Comparison of ENCODE assay signal across 21 cellular contexts in the genomic region with DNA sequence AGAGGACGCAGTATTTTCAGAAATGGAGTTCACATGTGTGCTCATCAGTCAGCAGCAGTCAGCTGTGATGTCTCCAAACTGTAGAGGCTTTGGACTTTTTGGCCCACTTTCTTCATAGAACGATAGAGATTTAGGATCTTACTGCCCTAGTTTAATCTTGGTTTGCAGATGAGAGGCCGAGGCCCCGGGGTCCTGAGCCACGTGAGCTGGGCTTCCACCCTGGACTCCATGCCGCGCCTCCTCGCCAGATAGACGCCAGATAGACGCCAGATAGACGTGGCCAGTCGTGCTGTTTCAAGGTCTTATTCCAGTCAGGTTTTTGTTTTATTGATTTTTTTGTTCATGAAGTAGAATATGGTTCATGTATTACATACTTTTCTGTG. TPM values are rescaled to one million over a fixed set of nuclear protein-coding genes. Genes with fewer than 3 reads are reported as not detected.
DNase-seq lines count a peak whose midpoint lies in the region; ATAC-seq, FAIRE-seq and TF ChIP-seq lines count a peak whose summit lies in the region.
"Had no signal": no experiment of that assay in that cellular context is flagged by ENCODE, and none has a peak within 500 bp of the region (broad histone marks: within the 10 kb centered on the region; RNA-seq: fewer than 3 reads in every experiment).

No MANE protein-coding gene starts in this region.

- no peaks in the 10 kb centered on the region for H3K36me3 Mint-ChIP-seq in brain
- no peaks in the 10 kb centered on the region for H3K36me3 Mint-ChIP-seq in nephron (ENCODE audit: low read depth)
- H3K36me3 Mint-ChIP-seq: CD4-positive, CD25-positive, alpha-beta regulatory T cell; IgD-negative memory B cell had no signal

- H3K4me3 ChIP-seq in spleen: no peak overlapping the region
- H3K4me3 ChIP-seq: HAP-1 had no signal

- intact Hi-C loops in spleen (cut with DNase I; ENCODE audit: low total_unique reads): no loop called here

- no peak for ATAC-seq in HG02981 (IDR thresholded peaks at IDR 0.05; ENCODE audit: unreplicated experiment)

- H3K27ac ChIP-seq in spleen: no peak overlapping the region
- H3K27ac ChIP-seq: 22Rv1 had no signal

- H3K27ac Mint-ChIP-seq in brain (peak overlapping the region; percentile 17 to 85 (median 73)), nephron (peak overlapping the region; percentile 55 to 75 (median 68))
- H3K27ac Mint-ChIP-seq: B cell; CD4-positive, CD25-positive, alpha-beta regulatory T cell had no signal

- H3K36me3 ChIP-seq in spleen: no peaks in the 10 kb centered on the region
- H3K36me3 ChIP-seq: HAP-1 had no signal

- DNase-seq in NCI-H2227 (lab: John Stamatoyannopoulos, UW; ENCODE audit: unreplicated experiment) (peak; percentile 28), NCI-H2227 treated with DMSO at 0.1 percent for 48 hours (lab: John Stamatoyannopoulos, UW) (no peak), spleen (peak; percentile 31), frontal cortex (ENCODE audit: low spot score in 2 of 2) (no peak)
- no peak for DNase-seq in activated CD8-positive, alpha-beta memory T cell treated with anti-CD3 and anti-CD28 coated beads, Interleukin-2, amount 50 U/mL, for 4 hours
- DNase-seq: Calu3; CD4-positive, CD25-positive, alpha-beta regulatory T cell; DMS53; Kasumi-1; NCI-H187; NCI-H446; NCI-H748 treated with DMSO at 0.1 percent for 48 hours; RPMI8226; SK-N-SH had no signal

- FAIRE-seq in frontal cortex (lab: Jason Lieb, UNC): no peak

- TF ChIP-seq CTCF in brain (conservative IDR thresholded peaks at IDR 0.05) (no peak), nephron (IDR thresholded peaks at IDR 0.05; ENCODE audit: unreplicated experiment in 3 of 3) (no peak), spleen (IDR thresholded peaks at IDR 0.05 in 8 of 11, conservative IDR thresholded peaks at IDR 0.05 in 3 of 11) (no peak)

- peaks cover 43% of the 10 kb centered on the region for H3K4me1 Mint-ChIP-seq in brain
- peaks cover 47% of the 10 kb centered on the region for H3K4me1 Mint-ChIP-seq in nephron
- H3K4me1 Mint-ChIP-seq: B cell; CD4-positive, CD25-positive, alpha-beta regulatory T cell; IgD-negative memory B cell had no signal

- H3K9me3 Mint-ChIP-seq in brain: peaks cover 0 to 2% (median 0%) of the 10 kb centered on the region in 5 experiments
- no peaks in the 10 kb centered on the region for H3K9me3 Mint-ChIP-seq in nephron
- H3K9me3 Mint-ChIP-seq: CD4-positive, CD25-positive, alpha-beta regulatory T cell; IgD-negative memory B cell had no signal

- H3K9me3 ChIP-seq in spleen: no peaks in the 10 kb centered on the region
- H3K9me3 ChIP-seq: HAP-1, SK-N-SH had no signal

- H3K4me3 Mint-ChIP-seq in brain: peak overlapping the region in 2 of 5 experiments; percentile 29 to 69
- H3K4me3 Mint-ChIP-seq in nephron: no peak overlapping the region
- H3K4me3 Mint-ChIP-seq: B cell; CD4-positive, CD25-positive, alpha-beta regulatory T cell; IgD-negative memory B cell had no signal

- 86 to 90% (median 87%) methylated on average over 12 of the region's 12 CpGs for WGBS in spleen, 5 donors

- TF ChIP-seq POLR2A in spleen (IDR thresholded peaks at IDR 0.05): no peak

- peaks cover 0 to 10% (median 0%) of the 10 kb centered on the region in 7 donors for H3K27me3 ChIP-seq in spleen (replicated peaks in 1 of 7)

- no peaks in the 10 kb centered on the region for H3K4me1 ChIP-seq in spleen
- H3K4me1 ChIP-seq: HAP-1 had no signal

- H3K27me3 Mint-ChIP-seq in brain (peaks cover 3% of the 10 kb centered on the region), nephron (ENCODE audit: low read depth) (peaks cover 15% of the 10 kb centered on the region)
- H3K27me3 Mint-ChIP-seq: B cell; CD4-positive, CD25-positive, alpha-beta regulatory T cell; IgD-negative memory B cell had no signal

RNA-seq across cellular contexts. Expression of gene MCF2L, which starts 11.7 kb away (rescaled TPM):
- polyA plus RNA-seq in brain (ENCODE audit: insufficient read depth, low read depth, low replicate concordance): 61.7 TPM
- total RNA-seq in spleen: 10 to 100 TPM in 6 of 7 donors, 1 to 10 TPM in 1; 6.6 to 21.4 (median 16.5) TPM
- polyA plus RNA-seq in spleen: 1 to 10 TPM; 4.3 to 9.0 (median 4.7) TPM
- total RNA-seq in frontal cortex: 137 TPM

Comparison
In these comparisons a context has a peak if more than half of its experiments do, and no peak if none do; other contexts are left out.
1. DNase-seq: peak in NCI-H2227 (single experiment) and spleen (single experiment); none in NCI-H2227 treated with DMSO at 0.1 percent for 48 hours (single experiment), activated CD8-positive, alpha-beta memory T cell treated with anti-CD3 and anti-CD28 coated beads, Interleukin-2, amount 50 U/mL, for 4 hours (single experiment) and frontal cortex (0 of 2).